ENCODE assay signal across 27 cellular contexts in the genomic region with DNA sequence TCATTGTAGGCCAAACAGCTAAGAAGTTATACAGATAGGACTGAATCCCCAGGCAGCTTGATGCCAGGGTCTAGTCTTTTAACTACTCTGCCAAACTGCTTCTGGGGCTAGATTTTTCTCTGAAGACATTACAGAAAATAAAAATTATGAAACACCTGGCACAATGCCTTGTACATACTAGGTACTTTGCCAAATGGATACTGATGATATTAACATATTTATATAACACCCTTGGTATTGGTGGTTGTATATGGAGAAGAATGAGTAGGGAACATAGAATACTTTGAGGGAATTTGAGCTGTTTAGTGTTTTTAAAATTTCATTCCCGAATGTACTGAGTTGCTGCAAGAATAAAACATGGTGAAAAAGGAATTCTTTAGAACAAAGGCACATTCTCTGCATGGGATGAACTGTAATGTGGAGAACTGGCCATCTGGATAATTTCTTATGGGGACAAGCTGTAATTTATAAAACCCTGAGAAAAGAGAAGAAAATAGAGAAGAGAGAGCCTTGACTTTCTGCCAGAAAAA.
"Had no signal": no experiment of that assay in that cellular context is flagged by ENCODE, and none has a peak within 500 bp of the region (broad histone marks: within the 10 kb centered on the region; RNA-seq: fewer than 3 reads in every experiment).

No MANE protein-coding gene starts in this region.

- DNase-seq: colonic mucosa; effector CD8-positive, alpha-beta T cell; endodermal cell; foreskin keratinocyte; heart left ventricle; left cardiac atrium; left lung; mesenchymal stem cell; naive thymus-derived CD4-positive, alpha-beta T cell; occipital lobe; pancreas; right lobe of liver; stimulated activated CD4-positive, alpha-beta T cell treated with anti-CD3 and anti-CD28 coated beads, Interleukin-12 subunit alpha, Interleukin-12 subunit beta, amount 100 ng/mL, for 4 hours; stimulated activated CD4-positive, alpha-beta T cell treated with anti-CD3 and anti-CD28 coated beads, Interleukin-1b, Interleukin-23, amount 100 ng/mL, for 48 hours; stimulated activated CD4-positive, alpha-beta T cell treated with anti-CD3 and anti-CD28 coated beads, Interleukin-4, amount 100 ng/mL, for 1 hour; stimulated activated CD8-positive, alpha-beta memory T cell treated with anti-CD3 and anti-CD28 coated beads, Interleukin-4, amount 100 ng/mL, for 48 hours; stimulated activated naive CD4-positive, alpha-beta T cell; stimulated activated naive CD8-positive, alpha-beta T cell treated with anti-CD3 and anti-CD28 coated beads, Interleukin-15, amount 100 ng/mL, for 72 hours; thyroid gland; trophoblast cell had no signal

- H3K4me1 Mint-ChIP-seq: endodermal cell; naive thymus-derived CD4-positive, alpha-beta T cell; stimulated activated naive CD8-positive, alpha-beta T cell treated with anti-CD3 and anti-CD28 coated beads, Interleukin-15, amount 100 ng/mL, for 72 hours had no signal

- H3K9me3 Mint-ChIP-seq: dendritic cell treated with granulocyte-macrophage colony-stimulating factor and Interleukin-4, amounts not matched to agents 40 ng/mL and 50 ng/mL, for 4 days; endodermal cell; mesothelial cell of epicardium; nephron had no signal

- H3K4me2 ChIP-seq: hepatocyte, smooth muscle cell had no signal

- H3K4me1 ChIP-seq: colonic mucosa, foreskin keratinocyte, left lung had no signal

- H3K79me2 ChIP-seq: hepatocyte had no signal

- H3K4me3 ChIP-seq: colonic mucosa, gastroesophageal sphincter, heart left ventricle, hepatocyte, left lung, pancreas, right lobe of liver, smooth muscle cell, thyroid gland had no signal

- H3K27ac Mint-ChIP-seq: dendritic cell treated with granulocyte-macrophage colony-stimulating factor and Interleukin-4, amounts not matched to agents 40 ng/mL and 50 ng/mL, for 4 days; endodermal cell; mesothelial cell of epicardium; naive thymus-derived CD4-positive, alpha-beta T cell; stimulated activated naive CD8-positive, alpha-beta T cell treated with anti-CD3 and anti-CD28 coated beads, Interleukin-15, amount 100 ng/mL, for 72 hours had no signal

- H3K27me3 Mint-ChIP-seq: dendritic cell treated with granulocyte-macrophage colony-stimulating factor and Interleukin-4, amounts not matched to agents 40 ng/mL and 50 ng/mL, for 4 days had no signal

- H3K4me3 Mint-ChIP-seq: dendritic cell treated with granulocyte-macrophage colony-stimulating factor and Interleukin-4, amounts not matched to agents 40 ng/mL and 50 ng/mL, for 4 days; endodermal cell; mesothelial cell of epicardium; naive thymus-derived CD4-positive, alpha-beta T cell; nephron; stimulated activated naive CD8-positive, alpha-beta T cell treated with anti-CD3 and anti-CD28 coated beads, Interleukin-15, amount 100 ng/mL, for 72 hours had no signal

- H3K27ac ChIP-seq: colonic mucosa, epithelial cell of prostate, foreskin keratinocyte, gastroesophageal sphincter, heart left ventricle, hepatocyte, left lung, pancreas, right lobe of liver, thyroid gland had no signal

- H2AFZ ChIP-seq: hepatocyte had no signal

- H3K36me3 Mint-ChIP-seq: mesothelial cell of epicardium; naive thymus-derived CD4-positive, alpha-beta T cell had no signal

- H3K36me3 ChIP-seq: colonic mucosa, gastroesophageal sphincter, heart left ventricle, left lung, pancreas, right lobe of liver, thyroid gland had no signal

- H3K9me3 ChIP-seq: colonic mucosa, gastroesophageal sphincter, heart left ventricle, left lung, pancreas, right lobe of liver, thyroid gland had no signal

- H3K27me3 ChIP-seq: colonic mucosa, foreskin keratinocyte, gastroesophageal sphincter, heart left ventricle, hepatocyte, left lung, pancreas, right lobe of liver, thyroid gland had no signal
